Comparison of ENCODE assay signal across 29 cellular contexts in the genomic region with DNA sequence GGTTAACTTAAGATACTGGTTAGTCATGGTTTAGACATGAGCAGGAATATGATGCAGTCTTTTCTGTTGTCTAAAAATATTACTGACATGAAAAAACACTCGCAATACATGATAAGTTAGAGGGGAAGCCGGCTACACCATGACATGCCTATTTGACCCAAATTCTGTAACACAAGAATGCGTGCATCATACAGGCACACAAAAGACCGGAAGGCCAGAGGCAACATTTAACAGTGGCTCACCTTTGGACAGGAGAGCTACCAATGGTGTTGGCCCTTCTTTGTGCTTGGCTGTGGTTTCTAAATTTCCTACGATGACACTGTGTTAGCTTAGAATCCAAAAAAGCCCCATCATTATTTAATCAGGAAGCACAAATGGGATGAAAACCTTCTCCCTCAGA. TPM values are rescaled to one million over a fixed set of nuclear protein-coding genes. Genes with fewer than 3 reads are reported as not detected.
"Had no signal": no experiment of that assay in that cellular context is flagged by ENCODE, and none has a peak within 500 bp of the region (broad histone marks: within the 10 kb centered on the region; RNA-seq: fewer than 3 reads in every experiment).

No MANE protein-coding gene starts in this region.

- H3K4me3 ChIP-seq: lower lobe of right lung, mucosa of descending colon, neural progenitor cell, ovary, right atrium auricular region, right lobe of liver, smooth muscle cell, thyroid gland, transverse colon, upper lobe of right lung had no signal

- H3K36me3 ChIP-seq: lower lobe of right lung, neural progenitor cell, neutrophil, ovary, right atrium auricular region, right lobe of liver, thyroid gland, transverse colon, upper lobe of right lung had no signal

- H3K27me3 ChIP-seq: ovary, right atrium auricular region, right lobe of liver, thyroid gland, upper lobe of right lung had no signal

- H3K36me3 Mint-ChIP-seq: immature natural killer cell; memory B cell; naive thymus-derived CD4-positive, alpha-beta T cell; natural killer cell treated with Interleukin-12 subunit alpha and Interleukin-12 subunit beta and Interleukin-15 and Interleukin-18, amount 100 ng/mL, for 72 hours; stimulated activated memory B cell treated with anti-CD40 and anti-IgM and Interleukin-4, amounts not matched to agents 10 μg/mL and 1 μg/mL and 100 μg/mL, for 72 hours had no signal

- H3K4me1 Mint-ChIP-seq: stimulated activated memory B cell treated with anti-CD40 and anti-IgM and Interleukin-4, amounts not matched to agents 10 μg/mL and 1 μg/mL and 100 μg/mL, for 72 hours had no signal

- H3K4me1 ChIP-seq: neural progenitor cell, right lobe of liver had no signal

- H2AFZ ChIP-seq: neural progenitor cell had no signal

- H3K9me3 Mint-ChIP-seq: immature natural killer cell; memory B cell; naive thymus-derived CD4-positive, alpha-beta T cell; natural killer cell treated with Interleukin-12 subunit alpha and Interleukin-12 subunit beta and Interleukin-15 and Interleukin-18, amount 100 ng/mL, for 72 hours; stimulated activated memory B cell treated with anti-CD40 and anti-IgM and Interleukin-4, amounts not matched to agents 10 μg/mL and 1 μg/mL and 100 μg/mL, for 72 hours; stimulated activated naive CD8-positive, alpha-beta T cell treated with anti-CD3 and anti-CD28 coated beads, Interleukin-15, amount 100 ng/mL, for 72 hours had no signal

- H3K4me2 ChIP-seq: neural progenitor cell, smooth muscle cell had no signal

- H3K9ac ChIP-seq: neural progenitor cell had no signal

- H3K27ac ChIP-seq: lower lobe of right lung, neural progenitor cell, neutrophil, ovary, right atrium auricular region, right lobe of liver, thyroid gland, transverse colon, upper lobe of right lung had no signal

- H3K4me3 Mint-ChIP-seq: immature natural killer cell; memory B cell; natural killer cell treated with Interleukin-12 subunit alpha and Interleukin-12 subunit beta and Interleukin-15 and Interleukin-18, amount 100 ng/mL, for 72 hours; stimulated activated memory B cell treated with anti-CD40 and anti-IgM and Interleukin-4, amounts not matched to agents 10 μg/mL and 1 μg/mL and 100 μg/mL, for 72 hours; stimulated activated naive CD8-positive, alpha-beta T cell treated with anti-CD3 and anti-CD28 coated beads, Interleukin-15, amount 100 ng/mL, for 72 hours had no signal

- H3K27ac Mint-ChIP-seq: memory B cell; naive thymus-derived CD4-positive, alpha-beta T cell; natural killer cell treated with Interleukin-12 subunit alpha and Interleukin-12 subunit beta and Interleukin-15 and Interleukin-18, amount 100 ng/mL, for 72 hours; progenitor cell of endocrine pancreas; stimulated activated memory B cell treated with anti-CD40 and anti-IgM and Interleukin-4, amounts not matched to agents 10 μg/mL and 1 μg/mL and 100 μg/mL, for 72 hours; stimulated activated naive CD8-positive, alpha-beta T cell treated with anti-CD3 and anti-CD28 coated beads, Interleukin-15, amount 100 ng/mL, for 72 hours had no signal

- ATAC-seq: left ventricle myocardium superior; lower lobe of right lung; mucosa of descending colon; naive thymus-derived CD4-positive, alpha-beta T cell; natural killer cell treated with Interleukin-12 subunit alpha and Interleukin-12 subunit beta and Interleukin-15 and Interleukin-18, amount 100 ng/mL, for 72 hours; right lobe of liver; stimulated activated memory B cell treated with anti-CD40 and anti-IgM and Interleukin-4, amounts not matched to agents 10 μg/mL and 1 μg/mL and 100 μg/mL, for 72 hours; stimulated activated naive CD8-positive, alpha-beta T cell treated with anti-CD3 and anti-CD28 coated beads, Interleukin-15, amount 100 ng/mL, for 72 hours; upper lobe of right lung had no signal

- H3K9me3 ChIP-seq: lower lobe of right lung, mucosa of descending colon, neutrophil, ovary, right atrium auricular region, right lobe of liver, thyroid gland, transverse colon, upper lobe of right lung had no signal

- H3K27me3 Mint-ChIP-seq: progenitor cell of endocrine pancreas had no signal

- FAIRE-seq: islet of Langerhans had no signal

- DNase-seq: hypothalamus; immature natural killer cell; left ventricle myocardium superior; lower lobe of right lung; midbrain; mucosa of descending colon; naive thymus-derived CD4-positive, alpha-beta T cell; occipital lobe; right lobe of liver; stimulated activated CD4-positive, alpha-beta T cell treated with anti-CD3 and anti-CD28 coated beads, Interleukin-1b, Interleukin-23, amount 100 ng/mL, for 48 hours; stimulated activated CD4-positive, alpha-beta T cell treated with anti-CD3 and anti-CD28 coated beads, Interleukin-2, amount 100 ng/mL, for 48 hours; stimulated activated CD4-positive, alpha-beta T cell treated with anti-CD3 and anti-CD28 coated beads, Interleukin-4, amount 100 ng/mL, for 4 hours; stimulated activated CD8-positive, alpha-beta memory T cell treated with anti-CD3 and anti-CD28 coated beads, Interleukin-4, amount 100 ng/mL, for 48 hours; stimulated activated naive CD4-positive, alpha-beta T cell treated with Interleukin-2 at 50 U/mL for 16 hours; stimulated activated naive CD8-positive, alpha-beta T cell treated with anti-CD3 and anti-CD28 coated beads, Interleukin-15, amount 100 ng/mL, for 72 hours; substantia nigra; thyroid gland; transverse colon; upper lobe of right lung had no signal

RNA-seq across cellular contexts. Expression of a gene that starts 4.1 kb away (rescaled TPM):
- total RNA-seq: natural killer cell treated with Interleukin-12 subunit alpha and Interleukin-12 subunit beta and Interleukin-15 and Interleukin-18, amount 100 ng/mL, for 72 hours had no signal
- polyA plus RNA-seq: naive thymus-derived CD4-positive, alpha-beta T cell had no signal
